Comparison of ENCODE assay signal across 8 cellular contexts in genomic region chrX:79259073-79259689, GRCh38.
DNase-seq lines count a peak whose midpoint lies in the region; ATAC-seq and TF ChIP-seq lines count a peak whose summit lies in the region.

No MANE protein-coding gene starts in this region.

- peaks cover 57% of the 10 kb centered on the region for H3K4me1 Mint-ChIP-seq in T-helper 1 cell treated with Interleukin-12 subunit alpha and Interleukin-12 subunit beta and Interleukin-4 antibody, amounts not matched to agents 30 μg/mL and 1 μg/mL, for 36 hours (ENCODE audit: low read depth)

- no peaks in the 10 kb centered on the region for H3K27me3 ChIP-seq in vagina

- no peaks in the 10 kb centered on the region for H3K36me3 ChIP-seq in vagina

- intact Hi-C loops in vagina (cut with DNase I): no loop called here

- H3K27ac ChIP-seq in vagina: no peak overlapping the region

- H3K4me1 ChIP-seq in vagina: no peaks in the 10 kb centered on the region

- TF ChIP-seq CTCF in fibroblast of mammary gland (conservative IDR thresholded peaks at IDR 0.05; ENCODE audit: control insufficient read depth, insufficient read depth, low read depth, low read length) (no peak), vagina (IDR thresholded peaks at IDR 0.05) (no peak)

- H3K9me3 Mint-ChIP-seq in T-helper 1 cell treated with Interleukin-12 subunit alpha and Interleukin-12 subunit beta and Interleukin-4 antibody, amounts not matched to agents 30 μg/mL and 1 μg/mL, for 36 hours: peaks cover 15% of the 10 kb centered on the region

- peak; percentile 89 for ATAC-seq in GM19025 (IDR thresholded peaks at IDR 0.05; ENCODE audit: low read depth, unreplicated experiment)
- ATAC-seq in HG02970 (IDR thresholded peaks at IDR 0.05; ENCODE audit: low FRiP score, unreplicated experiment): peak; percentile 91

- H3K27ac Mint-ChIP-seq in T-helper 1 cell treated with Interleukin-12 subunit alpha and Interleukin-12 subunit beta and Interleukin-4 antibody, amounts not matched to agents 30 μg/mL and 1 μg/mL, for 36 hours: peak overlapping the region; percentile 92

- DNase-seq in fibroblast of mammary gland (ENCODE audit: low read depth) (peak; percentile 14), NCI-H1092 (lab: John Stamatoyannopoulos, UW) (no peak), NCI-H2171 (lab: John Stamatoyannopoulos, UW) (no peak), pons (ENCODE audit: low spot score) (no peak), vagina (ENCODE audit: extremely low spot score in 2 of 2) (no peak)

- peak overlapping the region; percentile 76 for H3K4me3 Mint-ChIP-seq in T-helper 1 cell treated with Interleukin-12 subunit alpha and Interleukin-12 subunit beta and Interleukin-4 antibody, amounts not matched to agents 30 μg/mL and 1 μg/mL, for 36 hours

- no peaks in the 10 kb centered on the region for H3K9me3 ChIP-seq in vagina

- H3K36me3 Mint-ChIP-seq in T-helper 1 cell treated with Interleukin-12 subunit alpha and Interleukin-12 subunit beta and Interleukin-4 antibody, amounts not matched to agents 30 μg/mL and 1 μg/mL, for 36 hours (ENCODE audit: low read depth): peaks cover 19% of the 10 kb centered on the region

- no peaks in the 10 kb centered on the region for H3K27me3 Mint-ChIP-seq in T-helper 1 cell treated with Interleukin-12 subunit alpha and Interleukin-12 subunit beta and Interleukin-4 antibody, amounts not matched to agents 30 μg/mL and 1 μg/mL, for 36 hours (ENCODE audit: low read depth)

- no peak overlapping the region for H3K4me3 ChIP-seq in fibroblast of mammary gland (ENCODE audit: control insufficient read depth, low read depth, low read length)
- no peak overlapping the region for H3K4me3 ChIP-seq in vagina

- no peak for TF ChIP-seq POLR2A in vagina (IDR thresholded peaks at IDR 0.05)
